In the genomic region with DNA sequence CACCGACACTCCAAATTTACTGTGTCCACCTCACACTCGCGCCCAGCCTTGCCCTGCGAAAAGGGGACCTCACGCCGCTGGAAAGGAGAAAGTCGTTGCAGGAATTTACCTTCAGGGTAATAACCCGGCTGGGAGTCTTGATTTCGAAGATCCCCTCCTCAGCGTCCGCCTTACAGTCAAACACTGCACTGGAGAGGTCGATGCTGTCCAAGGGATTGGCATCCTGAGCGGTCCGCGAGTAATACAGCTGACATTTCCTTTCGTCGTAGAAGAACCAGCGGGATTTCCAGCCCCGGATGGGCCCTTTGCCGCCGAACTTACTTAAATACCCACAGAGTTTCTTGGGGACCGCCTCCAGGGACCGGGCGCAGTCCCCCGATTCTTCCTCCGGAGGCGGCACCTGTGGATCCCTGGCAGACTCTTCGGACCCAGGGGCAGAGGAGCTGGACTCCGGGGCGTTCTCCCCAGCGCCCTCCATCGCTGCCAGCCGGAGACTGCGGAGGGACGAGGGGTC, we compare ENCODE assay signal across 8 cellular contexts. TPM values are rescaled to one million over a fixed set of nuclear protein-coding genes. Genes with fewer than 3 reads are reported as not detected.
A peak's percentile ranks its signal among the peaks of the same experiment; 100 is the strongest.
DNase-seq lines count a peak whose midpoint lies in the region; ATAC-seq and TF ChIP-seq lines count a peak whose summit lies in the region.

No MANE protein-coding gene starts in this region.

- no peaks in the 10 kb centered on the region for H3K9me3 ChIP-seq in H9 (ENCODE audit: control insufficient read depth, low read depth, low read length)

- H2BK5ac ChIP-seq in H9 (ENCODE audit: insufficient read length, low read length): no peak overlapping the region

- peak overlapping the region; percentile 98 for H3K4me2 ChIP-seq in H9 (ENCODE audit: insufficient read depth, insufficient read length, low read length)

- peak overlapping the region in 1 of 3 experiments; percentile 31; a peak in 1 of 7 replicates for H3K27ac Mint-ChIP-seq in H9
- peak overlapping the region; percentile 54 for H3K27ac Mint-ChIP-seq in type B pancreatic cell

- H3K27me3 ChIP-seq in H9 (ENCODE audit: insufficient read depth, low read length): no peaks in the 10 kb centered on the region

- no peak overlapping the region for H4K91ac ChIP-seq in H9 (ENCODE audit: insufficient read length, low read depth, low read length)

- H3K9me3 Mint-ChIP-seq in H9 (no peaks in the 10 kb centered on the region), type B pancreatic cell (no peaks in the 10 kb centered on the region)

- no peak overlapping the region for H2BK12ac ChIP-seq in H9 (ENCODE audit: insufficient read length, low read depth, low read length)

- H3T11ph ChIP-seq in H9 (ENCODE audit: low read length): no peak overlapping the region

- H3K9ac ChIP-seq in H9 (ENCODE audit: extremely low read depth, insufficient read length, low read length): peak overlapping the region; percentile 53

- H2BK120ac ChIP-seq in H9 (ENCODE audit: low read depth, low read length, poor library complexity, severe bottlenecking): no peak overlapping the region

- H3K18ac ChIP-seq in H9 (ENCODE audit: insufficient read length, low read depth, low read length): no peak overlapping the region

- no peak overlapping the region for H3K23ac ChIP-seq in H9 (ENCODE audit: insufficient read length, low read depth, low read length)

- peaks cover 0 to 4% (median 0%) of the 10 kb centered on the region in 3 experiments; a peak in 2 of 7 replicates for H3K36me3 Mint-ChIP-seq in H9 (ENCODE audit: insufficient read depth in 1 of 3, low read depth in 3 of 3)
- H3K36me3 Mint-ChIP-seq in type B pancreatic cell: peaks cover 3% of the 10 kb centered on the region

- peaks cover 4% of the 10 kb centered on the region for H3K27me3 Mint-ChIP-seq in H9 (ENCODE audit: low read depth)
- H3K27me3 Mint-ChIP-seq in type B pancreatic cell: peaks cover 6% of the 10 kb centered on the region

- no peak overlapping the region for H3K27ac ChIP-seq in H9 (ENCODE audit: insufficient read length, low read depth, low read length)

- no peak overlapping the region for H4K8ac ChIP-seq in H9 (replicated peaks; ENCODE audit: insufficient read length, low read depth, low read length)

- peak overlapping the region; percentile 84 to 85 for H3K4me3 Mint-ChIP-seq in H9
- H3K4me3 Mint-ChIP-seq in type B pancreatic cell: peak overlapping the region; percentile 91

- no peak overlapping the region for H3K4ac ChIP-seq in H9 (ENCODE audit: low read depth, low read length)

- TF ChIP-seq CTCF in H9 (conservative IDR thresholded peaks at IDR 0.05): no peak
- no peak for TF ChIP-seq CTCF in type B pancreatic cell (conservative IDR thresholded peaks at IDR 0.05)

- H2BK15ac ChIP-seq in H9 (ENCODE audit: low read depth, low read length): no peak overlapping the region

- H3K14ac ChIP-seq in H9 (ENCODE audit: insufficient read depth, low read length): no peak overlapping the region

- H4K20me1 ChIP-seq in H9 (ENCODE audit: control insufficient read depth, insufficient read depth, insufficient read length): peaks cover 3% of the 10 kb centered on the region

- H2AK5ac ChIP-seq in H9 (ENCODE audit: insufficient read length, low read length): no peak overlapping the region

- H3K23me2 ChIP-seq in H9 (ENCODE audit: insufficient read length, low read depth, low read length, poor library complexity, severe bottlenecking): peaks cover 8% of the 10 kb centered on the region

- H4K5ac ChIP-seq in H9 (ENCODE audit: insufficient read length, low read depth, low read length): no peak overlapping the region

- no peak overlapping the region for H2AFZ ChIP-seq in H9 (ENCODE audit: low read length)

- H3K4me1 Mint-ChIP-seq in H9 (peaks cover 22 to 29% of the 10 kb centered on the region in 2 experiments), type B pancreatic cell (ENCODE audit: unreplicated experiment) (peaks cover 25% of the 10 kb centered on the region)

- ATAC-seq in GM19463 (IDR thresholded peaks at IDR 0.05; ENCODE audit: unreplicated experiment): no peak

- no peaks in the 10 kb centered on the region for H3K79me1 ChIP-seq in H9 (ENCODE audit: insufficient read depth, low read depth, low read length, poor library complexity, severe bottlenecking)

- H2BK20ac ChIP-seq in H9 (ENCODE audit: low read depth, low read length, poor library complexity, severe bottlenecking): no peak overlapping the region

- peaks cover 2% of the 10 kb centered on the region; the same call in 1 of the 2 replicates for H3K79me2 ChIP-seq in H9 (ENCODE audit: insufficient read depth, low read length)

- H3K56ac ChIP-seq in H9 (ENCODE audit: insufficient read length, low read depth, low read length): no peak overlapping the region

- no CpG with 5 or more reads among the region's 35 CpGs for WGBS in H9 (ENCODE audit: extremely low coverage, insufficient read length, low lambda C conversion rate)

- H3K4me1 ChIP-seq in H9 (ENCODE audit: insufficient read depth, low read length): peaks cover 3% of the 10 kb centered on the region

- peak; percentile 41 for DNase-seq in NOMO-1 treated with DMSO at 0.1 percent for 48 hours (lab: John Stamatoyannopoulos, UW; ENCODE audit: unreplicated experiment)
- no peak for DNase-seq in NOMO-1 treated with dmso at 0.1 percent for 144 hours (lab: John Stamatoyannopoulos, UW; ENCODE audit: unreplicated experiment)
- no peak for DNase-seq in H9
- peak; percentile 19 for DNase-seq in NCI-H2227 treated with DMSO at 0.1 percent for 48 hours (lab: John Stamatoyannopoulos, UW)
- DNase-seq in dedifferentiated amniotic fluid mesenchymal stem cell (ENCODE audit: extremely low spot score): peak; percentile 34
- peak; percentile 37 for DNase-seq in medulla oblongata (ENCODE audit: extremely low spot score)
- DNase-seq in type B pancreatic cell (ENCODE audit: extremely low spot score, unreplicated experiment): no peak

RNA-seq across cellular contexts. Expression of gene TBC1D2, which starts 0.3 kb away (rescaled TPM):
- total RNA-seq in H9 (2021) (2.3 and 2.9 TPM in 2 replicates), type B pancreatic cell (ENCODE audit: low replicate concordance) (9.4 and 20.9 TPM in 2 replicates)

Comparison
In these comparisons a context has a peak if more than half of its experiments do, and no peak if none do; other contexts are left out.
1. DNase-seq: peak in NOMO-1 treated with DMSO at 0.1 percent for 48 hours (single experiment), NCI-H2227 treated with DMSO at 0.1 percent for 48 hours (single experiment), dedifferentiated amniotic fluid mesenchymal stem cell (single experiment) and medulla oblongata (single experiment); none in NOMO-1 treated with dmso at 0.1 percent for 144 hours (single experiment), H9 (single experiment) and type B pancreatic cell (single experiment).